Comparison of ENCODE assay signal across 12 cellular contexts in the genomic region with DNA sequence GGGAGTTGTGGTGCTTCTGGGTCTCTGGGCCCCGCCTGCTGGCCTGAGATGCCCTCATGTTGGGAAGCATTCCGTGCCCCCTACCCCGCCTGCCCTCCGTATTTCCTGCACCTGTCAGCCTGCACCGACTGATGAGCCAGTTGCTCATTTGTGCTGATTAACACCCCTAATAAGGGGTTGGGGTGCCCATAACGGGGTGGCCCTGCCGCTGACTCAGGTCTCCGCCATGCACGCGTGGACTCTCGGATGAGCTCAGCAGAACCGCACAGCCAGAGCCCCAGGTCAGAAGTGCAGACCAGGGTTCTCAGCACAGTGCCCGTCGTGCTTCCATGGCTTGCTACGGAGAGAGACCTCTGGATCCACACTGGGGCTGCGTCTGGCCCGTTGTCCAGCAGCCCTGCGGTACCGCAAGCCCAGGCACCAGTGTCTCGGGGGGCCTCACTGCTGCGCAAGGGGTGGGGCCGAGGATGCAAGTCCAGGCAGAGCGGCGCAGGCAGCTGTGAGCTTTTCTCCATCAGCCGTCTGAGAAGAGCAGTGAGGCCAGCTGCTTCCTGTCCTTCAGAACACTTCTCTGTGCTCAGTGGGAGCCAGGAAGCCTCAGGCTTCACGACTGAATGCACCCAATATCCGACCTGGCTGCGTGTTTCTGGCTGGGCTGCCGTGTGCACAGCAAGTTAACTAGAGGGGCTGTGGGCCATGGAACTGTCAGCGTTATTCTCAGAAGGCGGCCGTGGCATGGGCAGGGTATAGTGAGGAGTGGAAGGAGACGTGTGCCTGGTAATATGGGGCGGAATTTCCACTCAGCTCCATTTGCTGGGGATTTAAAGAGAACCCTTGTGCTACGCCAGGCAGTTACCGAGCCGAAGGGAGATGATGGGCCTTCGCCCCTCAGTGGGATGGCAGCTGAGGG. TPM values are rescaled to one million over a fixed set of nuclear protein-coding genes. Genes with fewer than 3 reads are reported as not detected.
DNase-seq lines count a peak whose midpoint lies in the region; ATAC-seq, FAIRE-seq and TF ChIP-seq lines count a peak whose summit lies in the region.
"Had no signal": no experiment of that assay in that cellular context is flagged by ENCODE, and none has a peak within 500 bp of the region (broad histone marks: within the 10 kb centered on the region; RNA-seq: fewer than 3 reads in every experiment).

No MANE protein-coding gene starts in this region.

- FAIRE-seq in GM12891 (lab: Jason Lieb, UNC) = peak; percentile 90

- no peak for TF ChIP-seq POLR2A in GM12891 (IDR thresholded peaks at IDR 0.05; ENCODE audit: low read depth, low read length)

- ATAC-seq in GM21526 (IDR thresholded peaks at IDR 0.05; ENCODE audit: low FRiP score, unreplicated experiment) (peak; percentile 61), GM19395 (IDR thresholded peaks at IDR 0.05; ENCODE audit: unreplicated experiment) (no peak)
- ATAC-seq: activated CD8-positive, alpha-beta memory T cell treated with anti-CD3 and anti-CD28 coated beads, Interleukin-2, amount 10 ng/mL, durations not matched to agents 7 days and 5 days had no signal

- DNase-seq in GM12891 (ENCODE audit: insufficient read length, low spot score) (peak; percentile 79), NCI-H1694 (lab: John Stamatoyannopoulos, UW) (peak; percentile 56), germinal center (ENCODE audit: low spot score) (peak; percentile 49), inferior parietal cortex (ENCODE audit: extremely low spot score) (no peak), superior temporal gyrus (ENCODE audit: extremely low spot score) (no peak), NCI-H2029 treated with DMSO at 0.1 percent for 48 hours (lab: John Stamatoyannopoulos, UW) (no peak)
- DNase-seq: activated CD8-positive, alpha-beta memory T cell treated with anti-CD3 and anti-CD28 coated beads, Interleukin-2, amount 10 ng/mL, durations not matched to agents 7 days and 5 days; DMS 273 treated with DMSO at 0.1 percent for 48 hours; esophagus squamous epithelium had no signal

TF ChIP-seq in GM12891, 5 proteins besides CTCF, POLR2A, EP300 and RAD21:
- TF ChIP-seq POLR2AphosphoS5 (IDR thresholded peaks at IDR 0.05; ENCODE audit: low read depth, low read length) = no peak
- TF ChIP-seq SPI1 (IDR thresholded peaks at IDR 0.05; ENCODE audit: low read depth, low read length) = no peak
- TF ChIP-seq PAX5 (IDR thresholded peaks at IDR 0.05; ENCODE audit: insufficient read depth, low read length, severe bottlenecking) = peak; percentile 33
- no peak for TF ChIP-seq POU2F2 (IDR thresholded peaks at IDR 0.05; ENCODE audit: low read depth, low read length)

RNA-seq across cellular contexts. Expression of a gene that starts 18.6 kb away (rescaled TPM):
- polyA plus RNA-seq in GM12891 (2012; ENCODE audit: low read depth, missing spikeins) = 19.5 TPM

RNA-seq across cellular contexts. Expression of a gene that starts 18.6 kb away (rescaled TPM):
- not detected for polyA plus RNA-seq in GM12891 (2012; ENCODE audit: low read depth, missing spikeins)
- polyA plus RNA-seq: ovary had no signal

RNA-seq across cellular contexts. Expression of a gene that starts 36.9 kb away (rescaled TPM):
- polyA plus RNA-seq in GM12891 (2012; ENCODE audit: low read depth, missing spikeins) = 11.1 TPM

RNA-seq across cellular contexts. Expression of a gene that starts 57.9 kb away (rescaled TPM):
- polyA plus RNA-seq in GM12891 (2012; ENCODE audit: low read depth, missing spikeins) = 3.4 TPM

RNA-seq across cellular contexts. Expression of a gene that starts 58.2 kb away (rescaled TPM):
- 269 TPM for polyA plus RNA-seq in GM12891 (2012; ENCODE audit: low read depth, missing spikeins)

Comparison
In these comparisons a context has a peak if more than half of its experiments do, and no peak if none do; other contexts are left out.
1. DNase-seq: peak in GM12891 (single experiment), NCI-H1694 (single experiment) and germinal center (single experiment); none in inferior parietal cortex (single experiment), superior temporal gyrus (single experiment) and NCI-H2029 treated with DMSO at 0.1 percent for 48 hours (single experiment).